22 cellular contexts compared by ENCODE assay signal in the genomic region with DNA sequence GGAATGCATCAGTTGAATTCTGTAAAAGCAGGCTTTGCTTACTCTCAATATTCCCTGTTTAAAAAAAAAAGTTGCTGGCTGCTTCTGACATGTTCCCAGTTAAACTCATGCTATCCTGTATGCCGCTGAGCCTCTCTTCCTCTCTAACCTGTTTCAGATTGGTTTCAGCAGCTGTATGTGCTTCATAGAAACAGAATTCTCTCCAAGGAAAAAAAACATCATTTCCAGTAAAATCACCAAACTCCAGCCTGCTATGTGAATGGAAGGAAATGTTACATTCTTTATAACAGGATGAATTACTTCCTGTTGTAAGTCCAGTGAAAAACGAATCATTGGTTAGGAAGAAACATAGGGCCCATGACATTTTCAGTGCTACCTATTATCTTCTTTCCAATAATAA. TPM values are rescaled to one million over a fixed set of nuclear protein-coding genes. Genes with fewer than 3 reads are reported as not detected.
"Had no signal": no experiment of that assay in that cellular context is flagged by ENCODE, and none has a peak within 500 bp of the region (broad histone marks: within the 10 kb centered on the region; RNA-seq: fewer than 3 reads in every experiment).

No MANE protein-coding gene starts in this region.

- ATAC-seq: gastrocnemius medialis; naive thymus-derived CD8-positive, alpha-beta T cell; stimulated activated naive B cell treated with anti-CD40 and anti-IgM and Interleukin-4, amounts not matched to agents 10 μg/mL and 1 μg/mL and 100 μg/mL, for 72 hours had no signal

- H3K4me3 ChIP-seq: ascending aorta, gastrocnemius medialis, heart left ventricle, thyroid gland had no signal

- DNase-seq: activated CD8-positive, alpha-beta memory T cell treated with anti-CD3 and anti-CD28 coated beads for 24 hours; activated CD8-positive, alpha-beta memory T cell treated with anti-CD3 and anti-CD28 coated beads, Interleukin-2, amount 50 U/mL, for 48 hours; activated effector memory CD4-positive, alpha-beta T cell treated with anti-CD3 and anti-CD28 coated beads, Interleukin-2, amount 50 U/mL, for 16 hours; activated naive CD4-positive, alpha-beta T cell treated with anti-CD3 and anti-CD28 coated beads, Interleukin-2, amount 50 U/mL, for 16 hours; activated T-cell treated with anti-CD3 and anti-CD28 coated beads, Interleukin-2, amount 50 U/mL, for 48 hours; gastrocnemius medialis; heart left ventricle; mesenchymal stem cell; naive thymus-derived CD8-positive, alpha-beta T cell; stimulated activated naive B cell treated with anti-CD40 and anti-IgM and Interleukin-4, amounts not matched to agents 10 μg/mL and 1 μg/mL and 100 μg/mL, for 72 hours; T-helper 1 cell; T1000; thyroid gland had no signal

RNA-seq across cellular contexts. Expression of a gene that starts 25.7 kb away (rescaled TPM):
- total RNA-seq: ascending aorta; bronchial epithelial cell; cerebellum; epithelial cell of proximal tubule; fibroblast of lung; gastrocnemius medialis; heart left ventricle; liver; mucosa of gallbladder; naive thymus-derived CD8-positive, alpha-beta T cell; renal cortical epithelial cell; thyroid gland; ureter had no signal
